8 cellular contexts compared by ENCODE assay signal in genomic region chr12:47705571-47706425, GRCh38. TPM values are rescaled to one million over a fixed set of nuclear protein-coding genes. Genes with fewer than 3 reads are reported as not detected.
DNase-seq lines count a peak whose midpoint lies in the region; ATAC-seq, FAIRE-seq and TF ChIP-seq lines count a peak whose summit lies in the region.

RPAP3 (minus strand) TSS chr12:47706030; CDS start chr12:47702840, 3,190 bp downstream.

- H3K4me3 ChIP-seq in ACC112 (ENCODE audit: low read depth, low read length) (peak within 1 kb of the TSS; percentile 97), WERI-Rb-1 (ENCODE audit: low read depth, low read length) (peak within 1 kb of the TSS; percentile 73), bronchial epithelial cell (ENCODE audit: low read depth, low read length) (peak within 1 kb of the TSS; percentile 70), small intestine (ENCODE audit: low read depth in 1 of 2, low read length in 2 of 2) (peak within 1 kb of the TSS; percentile 85 to 99)

- H3K9me3 ChIP-seq in WERI-Rb-1 (ENCODE audit: severe bottlenecking) = no peaks in the 10 kb centered on the region
- H3K9me3 ChIP-seq in small intestine (ENCODE audit: control insufficient read depth, low read depth) = no peaks in the 10 kb centered on the region

- TF ChIP-seq CTCF in WERI-Rb-1 (IDR thresholded peaks at IDR 0.05; ENCODE audit: low read depth, low read length) = peak; percentile 62
- TF ChIP-seq CTCF in bronchial epithelial cell (IDR thresholded peaks at IDR 0.05; ENCODE audit: insufficient read depth, low read length, severe bottlenecking) = peak; percentile 77

- H3K27me3 ChIP-seq in ACC112 (ENCODE audit: insufficient read depth, low read length) (no peaks in the 10 kb centered on the region), WERI-Rb-1 (ENCODE audit: insufficient read depth, low read depth, severe bottlenecking) (no peaks in the 10 kb centered on the region), bronchial epithelial cell (ENCODE audit: control insufficient read depth, insufficient read depth, low read length) (no peaks in the 10 kb centered on the region), small intestine (ENCODE audit: control insufficient read depth in 2 of 2, insufficient read depth in 2 of 2, low read length in 2 of 2) (no peaks in the 10 kb centered on the region)

- peak; percentile 79 for ATAC-seq in GM18868 (IDR thresholded peaks at IDR 0.05; ENCODE audit: unreplicated experiment)
- peak; percentile 82 for ATAC-seq in HG03108 (IDR thresholded peaks at IDR 0.05; ENCODE audit: unreplicated experiment)

- 0 to 1% (median 1%) methylated on average over 42 to 66 of the region's 66 CpGs for WGBS in small intestine, 3 donors

- H3K4me1 ChIP-seq in ACC112 (ENCODE audit: control insufficient read depth, insufficient read depth, low read length, unreplicated experiment) = peaks cover 10% of the 10 kb centered on the region
- peaks cover 6 to 8% of the 10 kb centered on the region in 2 donors for H3K4me1 ChIP-seq in small intestine (ENCODE audit: control insufficient read depth in 2 of 2, insufficient read depth in 1 of 2, low read depth in 1 of 2, low read length in 1 of 2)

- H3K79me2 ChIP-seq in ACC112 (ENCODE audit: control insufficient read depth, insufficient read depth, low read length, unreplicated experiment) = peaks cover 37% of the 10 kb centered on the region

- DNase-seq in NCI-H2227 (lab: John Stamatoyannopoulos, UW; ENCODE audit: unreplicated experiment) (peak; percentile 93), WERI-Rb-1 (peak; percentile 96), bronchial epithelial cell (ENCODE audit: low read depth) (peak; percentile 85), iPS-NIHi11 (ENCODE audit: low spot score) (peak; percentile 98), small intestine (peak; percentile 97)

- FAIRE-seq in bronchial epithelial cell (lab: Jason Lieb, UNC) (no peak), small intestine (lab: Jason Lieb, UNC) (no peak)

- H3K36me3 ChIP-seq in ACC112 (ENCODE audit: insufficient read depth, low read length) (no peaks in the 10 kb centered on the region), WERI-Rb-1 (peaks cover 12% of the 10 kb centered on the region), bronchial epithelial cell (ENCODE audit: control insufficient read depth, insufficient read depth, low read length) (no peaks in the 10 kb centered on the region), small intestine (ENCODE audit: control insufficient read depth in 2 of 2, insufficient read depth in 2 of 2, low read length in 2 of 2) (peaks cover 0 to 2% of the 10 kb centered on the region in 2 donors)

- H3K27ac ChIP-seq in ACC112 (ENCODE audit: low read depth, low read length) (peak within 1 kb of the TSS; percentile 75), WERI-Rb-1 (peak within 1 kb of the TSS; percentile 85), small intestine (ENCODE audit: low read depth in 1 of 2, low read length in 1 of 2) (peak within 1 kb of the TSS; percentile 88 to 92)

- H2AFZ ChIP-seq in ACC112 (ENCODE audit: low read length, unreplicated experiment) = peak within 1 kb of the TSS; percentile 94

RNA-seq across cellular contexts. Expression of gene RPAP3, which starts in this region (rescaled TPM):
- total RNA-seq in bronchial epithelial cell = 7.6 and 9.9 TPM in 2 replicates
- polyA plus RNA-seq in small intestine = 10 to 100 TPM in 2 of 3 donors, 1 to 10 TPM in 1; 8.7 to 14.6 (median 14.2) TPM

Comparison
In these comparisons a context has a peak if more than half of its experiments do, and no peak if none do; other contexts are left out.
1. Peak in every context shown above with its lines: DNase-seq, ATAC-seq, H3K4me3 ChIP-seq and H3K27ac ChIP-seq.